Comparison of ENCODE assay signal across 8 cellular contexts in genomic region chr10:79149662-79150443, GRCh38.
A peak's percentile ranks its signal among the peaks of the same experiment; 100 is the strongest.
DNase-seq lines count a peak whose midpoint lies in the region; ATAC-seq and TF ChIP-seq lines count a peak whose summit lies in the region.

No MANE protein-coding gene starts in this region.

- TF ChIP-seq CTCF in fibroblast of the aortic adventitia (IDR thresholded peaks at IDR 0.05; ENCODE audit: insufficient read depth, low read length) (no peak), osteocyte (IDR thresholded peaks at IDR 0.05) (no peak)

- ATAC-seq in GM21786 (IDR thresholded peaks at IDR 0.05; ENCODE audit: unreplicated experiment) = peak; percentile 71
- peak; percentile 73 to 77 for ATAC-seq in activated T-cell treated with anti-CD3 and anti-CD28 coated beads, Interleukin-2, amount 50 U/mL, for 4 hours

- no peaks in the 10 kb centered on the region for H3K36me3 Mint-ChIP-seq in activated T-cell treated with anti-CD3 and anti-CD28 coated beads, Interleukin-2, amount 50 U/mL, for 4 hours (ENCODE audit: insufficient read depth)
- no peaks in the 10 kb centered on the region for H3K36me3 Mint-ChIP-seq in osteocyte (ENCODE audit: unreplicated experiment)

- H3K27me3 Mint-ChIP-seq in activated T-cell treated with anti-CD3 and anti-CD28 coated beads, Interleukin-2, amount 50 U/mL, for 4 hours (ENCODE audit: low read depth) = no peaks in the 10 kb centered on the region
- no peaks in the 10 kb centered on the region for H3K27me3 Mint-ChIP-seq in osteocyte (ENCODE audit: unreplicated experiment)

- peaks cover 54% of the 10 kb centered on the region for H3K4me1 Mint-ChIP-seq in activated T-cell treated with anti-CD3 and anti-CD28 coated beads, Interleukin-2, amount 50 U/mL, for 4 hours (ENCODE audit: low read depth)
- peaks cover 82% of the 10 kb centered on the region for H3K4me1 Mint-ChIP-seq in osteocyte (ENCODE audit: unreplicated experiment)

- H3K4me3 ChIP-seq in fibroblast of the aortic adventitia (ENCODE audit: low read depth, low read length) = no peak overlapping the region

- H3K4me3 Mint-ChIP-seq in activated T-cell treated with anti-CD3 and anti-CD28 coated beads, Interleukin-2, amount 50 U/mL, for 4 hours = no peak overlapping the region
- H3K4me3 Mint-ChIP-seq in osteocyte (ENCODE audit: unreplicated experiment) = no peak overlapping the region

- peak overlapping the region; percentile 96 for H3K27ac Mint-ChIP-seq in osteocyte (ENCODE audit: unreplicated experiment)

- in situ Hi-C loops in Caki2 (cut with HindIII; ENCODE audit: low pct_unique_long_range_greater_than_20kb, low sequenced_read_pairs) = no loop called here

- H3K9me3 Mint-ChIP-seq in activated T-cell treated with anti-CD3 and anti-CD28 coated beads, Interleukin-2, amount 50 U/mL, for 4 hours = no peaks in the 10 kb centered on the region
- H3K9me3 Mint-ChIP-seq in osteocyte (ENCODE audit: unreplicated experiment) = no peaks in the 10 kb centered on the region

- DNase-seq in Caki2 (ENCODE audit: low read depth) = peak; percentile 96
- DNase-seq in MV-4-11 (lab: John Stamatoyannopoulos, UW) = peak; percentile 23
- DNase-seq in activated T-cell treated with anti-CD3 and anti-CD28 coated beads, Interleukin-2, amount 50 U/mL, for 4 hours = no peak
- DNase-seq in fibroblast of the aortic adventitia (ENCODE audit: low read depth) = peak; percentile 72
- peak; percentile 88 for DNase-seq in osteocyte (ENCODE audit: extremely low spot score, unreplicated experiment)
- DNase-seq in NCI-H446 treated with DMSO at 0.1 percent for 48 hours (lab: John Stamatoyannopoulos, UW) = no peak
- no peak for DNase-seq in globus pallidus (ENCODE audit: low spot score)

Comparison
In these comparisons a context has a peak if more than half of its experiments do, and no peak if none do; other contexts are left out.
1. DNase-seq: peak in Caki2 (single experiment), MV-4-11 (single experiment), fibroblast of the aortic adventitia (single experiment) and osteocyte (single experiment); none in activated T-cell treated with anti-CD3 and anti-CD28 coated beads, Interleukin-2, amount 50 U/mL, for 4 hours (single experiment), NCI-H446 treated with DMSO at 0.1 percent for 48 hours (single experiment) and globus pallidus (single experiment).